Comparison of ENCODE assay signal across 12 cellular contexts in the genomic region with DNA sequence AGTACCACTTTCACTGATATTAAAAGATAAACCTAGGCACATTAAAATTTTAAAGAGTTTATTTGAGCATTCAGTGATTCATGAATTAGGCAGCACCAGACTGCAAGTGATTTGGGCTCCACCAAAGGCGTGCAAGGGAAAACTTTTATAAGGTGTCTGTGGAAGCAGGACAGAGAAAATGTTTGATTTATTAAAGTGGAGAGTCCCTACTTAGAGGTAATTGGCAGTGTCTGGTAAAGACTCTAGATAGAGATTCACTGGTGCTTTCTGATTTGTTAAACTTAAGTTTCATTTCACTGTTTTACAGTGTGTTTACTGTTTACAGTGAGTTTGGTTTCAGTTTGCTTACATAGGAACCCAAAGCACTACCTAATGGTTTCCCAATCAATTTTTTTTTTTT.
DNase-seq lines count a peak whose midpoint lies in the region; ATAC-seq and TF ChIP-seq lines count a peak whose summit lies in the region.
"Had no signal": no experiment of that assay in that cellular context is flagged by ENCODE, and none has a peak within 500 bp of the region (broad histone marks: within the 10 kb centered on the region; RNA-seq: fewer than 3 reads in every experiment).

No MANE protein-coding gene starts in this region.

- no peaks in the 10 kb centered on the region for H3K27me3 ChIP-seq in WERI-Rb-1 (ENCODE audit: insufficient read depth, low read depth, severe bottlenecking)
- H3K27me3 ChIP-seq: cardiac muscle cell, suprapubic skin had no signal

- H3K9me3 Mint-ChIP-seq in activated naive CD4-positive, alpha-beta T cell treated with anti-CD3 and anti-CD28 coated beads, Interleukin-2, amount 10 ng/mL, durations not matched to agents 7 days and 5 days, result no peaks in the 10 kb centered on the region
- no peaks in the 10 kb centered on the region for H3K9me3 Mint-ChIP-seq in nephron progenitor cell

- ATAC-seq in GM18858 (IDR thresholded peaks at IDR 0.05; ENCODE audit: unreplicated experiment), result peak; percentile 90
- peak; percentile 84 for ATAC-seq in HG03520 (IDR thresholded peaks at IDR 0.05; ENCODE audit: unreplicated experiment)
- peak; percentile 20 for ATAC-seq in sciatic nerve

- H3K27ac Mint-ChIP-seq in activated naive CD4-positive, alpha-beta T cell treated with anti-CD3 and anti-CD28 coated beads, Interleukin-2, amount 10 ng/mL, durations not matched to agents 7 days and 5 days, result no peak overlapping the region
- no peak overlapping the region for H3K27ac Mint-ChIP-seq in nephron progenitor cell

- no peaks in the 10 kb centered on the region for H3K36me3 ChIP-seq in WERI-Rb-1
- H3K36me3 ChIP-seq: cardiac muscle cell, suprapubic skin had no signal

- H3K4me3 ChIP-seq in WERI-Rb-1 (ENCODE audit: low read depth, low read length), result no peak overlapping the region
- H3K4me3 ChIP-seq: cardiac muscle cell, suprapubic skin had no signal

- no peaks in the 10 kb centered on the region for H3K27me3 Mint-ChIP-seq in activated naive CD4-positive, alpha-beta T cell treated with anti-CD3 and anti-CD28 coated beads, Interleukin-2, amount 10 ng/mL, durations not matched to agents 7 days and 5 days
- H3K27me3 Mint-ChIP-seq in nephron progenitor cell (ENCODE audit: low read depth, poor library complexity), result peaks cover 5% of the 10 kb centered on the region

- CTCF ChIA-PET in activated naive CD4-positive, alpha-beta T cell treated with anti-CD3 and anti-CD28 coated beads, Interleukin-2, amount 10 ng/mL, durations not matched to agents 7 days and 5 days (lab: Charles Lee), result no interaction called here

- no peak for TF ChIP-seq CTCF in WERI-Rb-1 (IDR thresholded peaks at IDR 0.05; ENCODE audit: low read depth, low read length)
- TF ChIP-seq CTCF in nephron progenitor cell (IDR thresholded peaks at IDR 0.05), result no peak

- no peak overlapping the region for H3K4me3 Mint-ChIP-seq in activated naive CD4-positive, alpha-beta T cell treated with anti-CD3 and anti-CD28 coated beads, Interleukin-2, amount 10 ng/mL, durations not matched to agents 7 days and 5 days
- H3K4me3 Mint-ChIP-seq in nephron progenitor cell, result no peak overlapping the region

- DNase-seq in HCEC 1CT, result peak; percentile 17
- no peak for DNase-seq in sciatic nerve (ENCODE audit: low spot score)
- no peak for DNase-seq in activated naive CD4-positive, alpha-beta T cell treated with anti-CD3 and anti-CD28 coated beads, Interleukin-2, amount 10 ng/mL, durations not matched to agents 7 days and 5 days
- no peak for DNase-seq in WERI-Rb-1
- no peak for DNase-seq in activated CD4-positive, alpha-beta T cell treated with anti-CD3 and anti-CD28 coated beads for 1 hour
- no peak for DNase-seq in nephron progenitor cell
- DNase-seq: activated CD4-positive, alpha-beta T cell treated with anti-CD3 and anti-CD28 coated beads for 4 hours; GF-D8 had no signal

- H3K36me3 Mint-ChIP-seq in activated naive CD4-positive, alpha-beta T cell treated with anti-CD3 and anti-CD28 coated beads, Interleukin-2, amount 10 ng/mL, durations not matched to agents 7 days and 5 days, result no peaks in the 10 kb centered on the region
- no peaks in the 10 kb centered on the region for H3K36me3 Mint-ChIP-seq in nephron progenitor cell (ENCODE audit: low read depth)

- H3K4me1 Mint-ChIP-seq in activated naive CD4-positive, alpha-beta T cell treated with anti-CD3 and anti-CD28 coated beads, Interleukin-2, amount 10 ng/mL, durations not matched to agents 7 days and 5 days, result no peaks in the 10 kb centered on the region
- H3K4me1 Mint-ChIP-seq in nephron progenitor cell, result peaks cover 22% of the 10 kb centered on the region

- intact Hi-C loops in sciatic nerve (cut with DNase I), result no loop called here

- H3K9me3 ChIP-seq in WERI-Rb-1 (ENCODE audit: severe bottlenecking), result no peaks in the 10 kb centered on the region
- H3K9me3 ChIP-seq: suprapubic skin had no signal

- no peak overlapping the region for H3K27ac ChIP-seq in WERI-Rb-1
- H3K27ac ChIP-seq: cardiac muscle cell, suprapubic skin had no signal

Comparison
In these comparisons a context has a peak if more than half of its experiments do, and no peak if none do; other contexts are left out.
1. ATAC-seq: peak in every context shown above with its lines; median percentile 90 in GM18858; 84 in HG03520; 20 in sciatic nerve.